Comparison of ENCODE assay signal across 1 cellular context in the genomic region with DNA sequence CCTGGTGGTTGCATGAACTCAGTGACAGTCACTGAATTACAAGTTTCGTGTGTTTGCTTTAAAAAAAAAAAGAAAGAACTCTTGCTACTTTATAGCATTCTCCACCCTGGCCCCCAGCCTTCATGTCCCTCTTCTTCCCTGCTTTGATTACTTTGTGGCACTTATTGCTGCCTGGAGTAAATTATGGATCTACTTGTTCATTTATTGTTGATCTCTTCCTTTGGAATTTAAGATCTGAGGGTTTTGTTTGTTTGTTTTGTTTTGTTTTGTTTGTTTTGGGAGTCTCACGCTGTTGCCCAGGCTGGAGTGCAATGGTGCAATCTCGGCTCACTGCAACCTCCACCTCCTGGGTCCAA.
TF ChIP-seq lines count a peak whose summit lies in the region.

No MANE protein-coding gene starts in this region.

TF ChIP-seq in SK-N-SH treated with all-trans-retinoic acid at 6 μM for 48 hours, 23 proteins besides CTCF, POLR2A, EP300 and RAD21 (continued from another document):
- TF ChIP-seq, protein P1, sequence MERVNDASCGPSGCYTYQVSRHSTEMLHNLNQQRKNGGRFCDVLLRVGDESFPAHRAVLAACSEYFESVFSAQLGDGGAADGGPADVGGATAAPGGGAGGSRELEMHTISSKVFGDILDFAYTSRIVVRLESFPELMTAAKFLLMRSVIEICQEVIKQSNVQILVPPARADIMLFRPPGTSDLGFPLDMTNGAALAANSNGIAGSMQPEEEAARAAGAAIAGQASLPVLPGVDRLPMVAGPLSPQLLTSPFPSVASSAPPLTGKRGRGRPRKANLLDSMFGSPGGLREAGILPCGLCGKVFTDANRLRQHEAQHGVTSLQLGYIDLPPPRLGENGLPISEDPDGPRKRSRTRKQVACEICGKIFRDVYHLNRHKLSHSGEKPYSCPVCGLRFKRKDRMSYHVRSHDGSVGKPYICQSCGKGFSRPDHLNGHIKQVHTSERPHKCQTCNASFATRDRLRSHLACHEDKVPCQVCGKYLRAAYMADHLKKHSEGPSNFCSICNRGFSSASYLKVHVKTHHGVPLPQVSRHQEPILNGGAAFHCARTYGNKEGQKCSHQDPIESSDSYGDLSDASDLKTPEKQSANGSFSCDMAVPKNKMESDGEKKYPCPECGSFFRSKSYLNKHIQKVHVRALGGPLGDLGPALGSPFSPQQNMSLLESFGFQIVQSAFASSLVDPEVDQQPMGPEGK (CRISPR knock-in tag; IDR thresholded peaks at IDR 0.05; ENCODE audit: borderline replicate concordance), result no peak
- TF ChIP-seq PPARA (CRISPR knock-in tag; IDR thresholded peaks at IDR 0.05; ENCODE audit: borderline replicate concordance) (no peak), ARNTL (CRISPR knock-in tag; IDR thresholded peaks at IDR 0.05; ENCODE audit: borderline replicate concordance, low read depth) (no peak), ESRRG (CRISPR knock-in tag; IDR thresholded peaks at IDR 0.05) (no peak), OSR1 (CRISPR knock-in tag; IDR thresholded peaks at IDR 0.05) (no peak), ISL1 (CRISPR knock-in tag; IDR thresholded peaks at IDR 0.05) (no peak), ZFP30 (CRISPR knock-in tag; IDR thresholded peaks at IDR 0.05) (no peak), TOX (CRISPR knock-in tag; IDR thresholded peaks at IDR 0.05; ENCODE audit: borderline replicate concordance) (no peak)
- TF ChIP-seq, protein P2, sequence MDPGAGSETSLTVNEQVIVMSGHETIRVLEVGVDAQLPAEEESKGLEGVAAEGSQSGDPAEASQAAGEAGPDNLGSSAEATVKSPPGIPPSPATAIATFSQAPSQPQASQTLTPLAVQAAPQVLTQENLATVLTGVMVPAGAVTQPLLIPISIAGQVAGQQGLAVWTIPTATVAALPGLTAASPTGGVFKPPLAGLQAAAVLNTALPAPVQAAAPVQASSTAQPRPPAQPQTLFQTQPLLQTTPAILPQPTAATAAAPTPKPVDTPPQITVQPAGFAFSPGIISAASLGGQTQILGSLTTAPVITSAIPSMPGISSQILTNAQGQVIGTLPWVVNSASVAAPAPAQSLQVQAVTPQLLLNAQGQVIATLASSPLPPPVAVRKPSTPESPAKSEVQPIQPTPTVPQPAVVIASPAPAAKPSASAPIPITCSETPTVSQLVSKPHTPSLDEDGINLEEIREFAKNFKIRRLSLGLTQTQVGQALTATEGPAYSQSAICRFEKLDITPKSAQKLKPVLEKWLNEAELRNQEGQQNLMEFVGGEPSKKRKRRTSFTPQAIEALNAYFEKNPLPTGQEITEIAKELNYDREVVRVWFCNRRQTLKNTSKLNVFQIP (CRISPR knock-in tag; IDR thresholded peaks at IDR 0.05; ENCODE audit: borderline replicate concordance, low read depth), result no peak
- TF ChIP-seq, protein P3, sequence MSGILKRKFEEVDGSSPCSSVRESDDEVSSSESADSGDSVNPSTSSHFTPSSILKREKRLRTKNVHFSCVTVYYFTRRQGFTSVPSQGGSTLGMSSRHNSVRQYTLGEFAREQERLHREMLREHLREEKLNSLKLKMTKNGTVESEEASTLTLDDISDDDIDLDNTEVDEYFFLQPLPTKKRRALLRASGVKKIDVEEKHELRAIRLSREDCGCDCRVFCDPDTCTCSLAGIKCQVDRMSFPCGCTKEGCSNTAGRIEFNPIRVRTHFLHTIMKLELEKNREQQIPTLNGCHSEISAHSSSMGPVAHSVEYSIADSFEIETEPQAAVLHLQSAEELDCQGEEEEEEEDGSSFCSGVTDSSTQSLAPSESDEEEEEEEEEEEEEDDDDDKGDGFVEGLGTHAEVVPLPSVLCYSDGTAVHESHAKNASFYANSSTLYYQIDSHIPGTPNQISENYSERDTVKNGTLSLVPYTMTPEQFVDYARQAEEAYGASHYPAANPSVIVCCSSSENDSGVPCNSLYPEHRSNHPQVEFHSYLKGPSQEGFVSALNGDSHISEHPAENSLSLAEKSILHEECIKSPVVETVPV (CRISPR knock-in tag; IDR thresholded peaks at IDR 0.05), result no peak
- TF ChIP-seq, protein P4, sequence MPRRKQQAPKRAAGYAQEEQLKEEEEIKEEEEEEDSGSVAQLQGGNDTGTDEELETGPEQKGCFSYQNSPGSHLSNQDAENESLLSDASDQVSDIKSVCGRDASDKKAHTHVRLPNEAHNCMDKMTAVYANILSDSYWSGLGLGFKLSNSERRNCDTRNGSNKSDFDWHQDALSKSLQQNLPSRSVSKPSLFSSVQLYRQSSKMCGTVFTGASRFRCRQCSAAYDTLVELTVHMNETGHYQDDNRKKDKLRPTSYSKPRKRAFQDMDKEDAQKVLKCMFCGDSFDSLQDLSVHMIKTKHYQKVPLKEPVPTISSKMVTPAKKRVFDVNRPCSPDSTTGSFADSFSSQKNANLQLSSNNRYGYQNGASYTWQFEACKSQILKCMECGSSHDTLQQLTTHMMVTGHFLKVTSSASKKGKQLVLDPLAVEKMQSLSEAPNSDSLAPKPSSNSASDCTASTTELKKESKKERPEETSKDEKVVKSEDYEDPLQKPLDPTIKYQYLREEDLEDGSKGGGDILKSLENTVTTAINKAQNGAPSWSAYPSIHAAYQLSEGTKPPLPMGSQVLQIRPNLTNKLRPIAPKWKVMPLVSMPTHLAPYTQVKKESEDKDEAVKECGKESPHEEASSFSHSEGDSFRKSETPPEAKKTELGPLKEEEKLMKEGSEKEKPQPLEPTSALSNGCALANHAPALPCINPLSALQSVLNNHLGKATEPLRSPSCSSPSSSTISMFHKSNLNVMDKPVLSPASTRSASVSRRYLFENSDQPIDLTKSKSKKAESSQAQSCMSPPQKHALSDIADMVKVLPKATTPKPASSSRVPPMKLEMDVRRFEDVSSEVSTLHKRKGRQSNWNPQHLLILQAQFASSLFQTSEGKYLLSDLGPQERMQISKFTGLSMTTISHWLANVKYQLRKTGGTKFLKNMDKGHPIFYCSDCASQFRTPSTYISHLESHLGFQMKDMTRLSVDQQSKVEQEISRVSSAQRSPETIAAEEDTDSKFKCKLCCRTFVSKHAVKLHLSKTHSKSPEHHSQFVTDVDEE (CRISPR knock-in tag; IDR thresholded peaks at IDR 0.05), result no peak
